9 cellular contexts compared by ENCODE assay signal in genomic region chr7:98211676-98212531, GRCh38. TPM values are rescaled to one million over a fixed set of nuclear protein-coding genes. Genes with fewer than 3 reads are reported as not detected.
A peak's percentile ranks its signal among the peaks of the same experiment; 100 is the strongest.
DNase-seq lines count a peak whose midpoint lies in the region; ATAC-seq, FAIRE-seq and TF ChIP-seq lines count a peak whose summit lies in the region.
"Had no signal": no experiment of that assay in that cellular context is flagged by ENCODE, and none has a peak within 500 bp of the region (broad histone marks: within the 10 kb centered on the region; RNA-seq: fewer than 3 reads in every experiment).

No MANE protein-coding gene starts in this region.

- H3K9ac ChIP-seq in OCI-LY3 (ENCODE audit: low read length) (peak overlapping the region; percentile 20; the same call in 1 of the 2 replicates), endocrine pancreas (ENCODE audit: control insufficient read depth, insufficient read depth, low read length) (peak overlapping the region; percentile 26)

- intact Hi-C loops in pancreas (cut with DNase I), result loop anchor here in 1 of 3 donors (5.0 kb wide), 1 partner anchor 35 kb away; no protein-coding TSS in a partner anchor

- H3K27ac ChIP-seq in OCI-LY3 (ENCODE audit: low read length) (no peak overlapping the region), pancreas (peak overlapping the region; percentile 88 to 94 (median 90))

- no peaks in the 10 kb centered on the region for H3K9me3 ChIP-seq in OCI-LY3 (ENCODE audit: insufficient read depth, low read length)
- no peaks in the 10 kb centered on the region for H3K9me3 ChIP-seq in endocrine pancreas (ENCODE audit: control insufficient read depth, low read length)
- H3K9me3 ChIP-seq in pancreas, result no peaks in the 10 kb centered on the region

- 0 out of 2 replicates have a peak, but pooled peaks cover 7% of the 10 kb centered on the region for H4K20me1 ChIP-seq in OCI-LY3 (ENCODE audit: insufficient read depth, low read length)

- peaks cover 3% of the 10 kb centered on the region for H3K36me3 ChIP-seq in OCI-LY3 (replicated peaks; ENCODE audit: low read depth, low read length)
- H3K36me3 ChIP-seq in endocrine pancreas (ENCODE audit: control insufficient read depth, insufficient read depth, low read length), result peaks cover 2% of the 10 kb centered on the region
- peaks cover 0 to 19% (median 0%) of the 10 kb centered on the region in 3 donors for H3K36me3 ChIP-seq in pancreas

- 41 to 44% methylated on average over 49 of the region's 49 CpGs for WGBS in pancreas, 2 donors

- H3K4me3 ChIP-seq in OCI-LY3 (ENCODE audit: low read length) (peak overlapping the region; percentile 70), endocrine pancreas (ENCODE audit: control insufficient read depth, insufficient read depth, low read length) (no peak overlapping the region), pancreas (peak overlapping the region; percentile 42 to 82 (median 60))

- FAIRE-seq in pancreas (lab: Jason Lieb, UNC), result no peak

- H3K4me1 ChIP-seq in OCI-LY3 (ENCODE audit: low read length), result no peaks in the 10 kb centered on the region
- H3K4me1 ChIP-seq in endocrine pancreas (ENCODE audit: control insufficient read depth, insufficient read depth, low read length), result no peaks in the 10 kb centered on the region
- peaks cover 6 to 11% (median 6%) of the 10 kb centered on the region in 3 donors for H3K4me1 ChIP-seq in pancreas

- TF ChIP-seq CTCF in OCI-LY3 (IDR thresholded peaks at IDR 0.05; ENCODE audit: low read depth, low read length) (no peak), pancreas (IDR thresholded peaks at IDR 0.05) (no peak)

- peak; percentile 12 to 21 (median 14) for ATAC-seq in pancreas

- H3K4me2 ChIP-seq in OCI-LY3 (ENCODE audit: low read length), result peak overlapping the region; percentile 64

- DNase-seq in ELF-1 (ENCODE audit: low read depth, low spot score) (peak; percentile 44), pancreas (peak; percentile 51 to 89 (median 68)), occipital lobe (lab: John Stamatoyannopoulos, UW) (no peak), GF-D8 (lab: John Stamatoyannopoulos, UW) (no peak), NCI-H2171 (lab: John Stamatoyannopoulos, UW) (no peak), CD1c-positive myeloid dendritic cell (ENCODE audit: extremely low spot score) (no peak)
- DNase-seq: kidney glomerular epithelial cell had no signal

- no peaks in the 10 kb centered on the region for H3K79me2 ChIP-seq in OCI-LY3 (ENCODE audit: low read length)

- H3K27me3 ChIP-seq in OCI-LY3 (ENCODE audit: low read depth, low read length) (peaks cover 5% of the 10 kb centered on the region; the same call in 1 of the 2 replicates), endocrine pancreas (ENCODE audit: control insufficient read depth, insufficient read depth, low read length) (no peaks in the 10 kb centered on the region), pancreas (no peaks in the 10 kb centered on the region)

- no peak overlapping the region for H2AFZ ChIP-seq in OCI-LY3 (ENCODE audit: low read depth, low read length)

RNA-seq across cellular contexts. Expression of gene BHLHA15, which starts 0.7 kb away (rescaled TPM):
- 100 to 1,000 TPM in 4 of 6 donors, 10 to 100 TPM in 2; 70.9 to 405 (median 172) TPM for total RNA-seq in pancreas
- 10 to 100 TPM; 32.5 to 98.0 TPM for polyA plus RNA-seq in pancreas
- total RNA-seq in occipital lobe, result 10.0 TPM

RNA-seq across cellular contexts. Expression of gene TECPR1, which starts 40.1 kb away (rescaled TPM):
- total RNA-seq in pancreas (10 to 100 TPM; 12.5 to 26.3 (median 20.0) TPM), occipital lobe (41.5 TPM)
- 10 to 100 TPM; 16.2 to 36.3 TPM for polyA plus RNA-seq in pancreas

Comparison
In these comparisons a context has a peak if more than half of its experiments do, and no peak if none do; other contexts are left out.
1. DNase-seq: peak in ELF-1 (single experiment) and pancreas (6 of 6); none in occipital lobe (single experiment), GF-D8 (single experiment), NCI-H2171 (single experiment) and CD1c-positive myeloid dendritic cell (single experiment).